In genomic region chr5:10601246-10602030, GRCh38 we compare ENCODE assay signal across 8 cellular contexts. TPM values are rescaled to one million over a fixed set of nuclear protein-coding genes. Genes with fewer than 3 reads are reported as not detected.
A peak's percentile ranks its signal among the peaks of the same experiment; 100 is the strongest.
DNase-seq lines count a peak whose midpoint lies in the region; ATAC-seq, FAIRE-seq and TF ChIP-seq lines count a peak whose summit lies in the region.

No MANE protein-coding gene starts in this region.

- no peak for FAIRE-seq in frontal cortex (lab: Jason Lieb, UNC)

- no peaks in the 10 kb centered on the region for H3K9me3 ChIP-seq in A673 (ENCODE audit: low read depth, low read length, poor library complexity, severe bottlenecking)

- peaks cover 7% of the 10 kb centered on the region for H3K4me1 Mint-ChIP-seq in WTC11

- no peaks in the 10 kb centered on the region for H3K36me3 ChIP-seq in A673 (ENCODE audit: insufficient read depth, low read length, poor library complexity, severe bottlenecking)

- intact Hi-C loops in A673 (cut with micrococcal nuclease; ENCODE audit: unreplicated experiment) = no loop called here

- H3K27ac ChIP-seq in A673 (ENCODE audit: low read depth, low read length, poor library complexity, severe bottlenecking) = no peak overlapping the region

- no peaks in the 10 kb centered on the region for H3K36me3 Mint-ChIP-seq in WTC11

- BruUV-seq in A673 (replicated peaks; lab: Mats Ljungman, UMichigan) = no TSS peak

- H3K27me3 ChIP-seq in A673 (replicated peaks; ENCODE audit: insufficient read depth, low read depth, low read length, poor library complexity) = no peaks in the 10 kb centered on the region

- H3K27ac Mint-ChIP-seq in WTC11 = no peak overlapping the region

- CTCF ChIA-PET in A673 (lab: Charles Lee) (no interaction called here), WTC11 (lab: Charles Lee) (no interaction called here)

- peaks cover 10% of the 10 kb centered on the region for H3K9me3 Mint-ChIP-seq in WTC11

- POLR2A ChIA-PET in A673 (lab: Charles Lee; ENCODE audit: low non-redundant PET) = no interaction called here
- POLR2A ChIA-PET in WTC11 (lab: Charles Lee) = no interaction called here

- H3K4me3 ChIP-seq in A673 (ENCODE audit: low read depth, low read length, poor library complexity, severe bottlenecking) = no peak overlapping the region

- DNase-seq in A673 (ENCODE audit: low spot score) (peak; percentile 89), NCI-H187 (lab: John Stamatoyannopoulos, UW) (peak; percentile 93 to 99), WTC11 (ENCODE audit: low spot score) (no peak), frontal cortex (ENCODE audit: low spot score in 2 of 2) (peak; percentile 48 to 63), pons (ENCODE audit: low spot score) (peak; percentile 85), GM20000 (ENCODE audit: low spot score) (no peak)

- no peaks in the 10 kb centered on the region; the same call in 1 of the 2 replicates for H3K27me3 Mint-ChIP-seq in WTC11 (ENCODE audit: low read depth)

- ATAC-seq in GM18517 (IDR thresholded peaks at IDR 0.05; ENCODE audit: unreplicated experiment) (peak; percentile 41), HG02938 (IDR thresholded peaks at IDR 0.05; ENCODE audit: unreplicated experiment) (peak; percentile 52), WTC11 (0 out of 2 replicates have a peak, but pooled peaks have one; percentile 26)

- H3K4me1 ChIP-seq in A673 (ENCODE audit: insufficient read depth, low read length, poor library complexity, severe bottlenecking) = peaks cover 6% of the 10 kb centered on the region

- H3K4me3 Mint-ChIP-seq in WTC11 = no peak overlapping the region

- TF ChIP-seq CTCF in A673 (conservative IDR thresholded peaks at IDR 0.05; ENCODE audit: low read depth, low read length) (no peak), WTC11 (IDR thresholded peaks at IDR 0.05) (no peak), GM20000 (IDR thresholded peaks at IDR 0.05; ENCODE audit: extremely low read depth, missing control alignments) (no peak)

TF ChIP-seq in WTC11, 78 proteins besides CTCF, POLR2A, EP300 and RAD21:
- no peak for TF ChIP-seq HMGXB4 (CRISPR knock-in tag; IDR thresholded peaks at IDR 0.05)
- TF ChIP-seq FOXJ3 (CRISPR knock-in tag; IDR thresholded peaks at IDR 0.05; ENCODE audit: borderline replicate concordance) = no peak
- TF ChIP-seq IRF1 (CRISPR knock-in tag; IDR thresholded peaks at IDR 0.05) = no peak

RNA-seq across cellular contexts. Expression of gene ANKRD33B, which starts 37.6 kb away (rescaled TPM):
- total RNA-seq in A673 (2021) = 0.75 and 1.1 TPM in 2 replicates
- total RNA-seq in WTC11 (2021) = 5.4 to 9.2 TPM (median 5.9 TPM) in 3 replicates
- 1.6 TPM for total RNA-seq in frontal cortex

Comparison
In these comparisons a context has a peak if more than half of its experiments do, and no peak if none do; other contexts are left out.
1. DNase-seq: peak in A673 (single experiment), NCI-H187 (2 of 2), frontal cortex (2 of 2) and pons (single experiment); none in WTC11 (single experiment) and GM20000 (single experiment).
2. Peak in every context shown above with its lines, with median percentiles within 50 percentile points of each other: ATAC-seq.